Comparison of ENCODE assay signal across 8 cellular contexts in genomic region chr10:110651044-110651958, GRCh38. TPM values are rescaled to one million over a fixed set of nuclear protein-coding genes. Genes with fewer than 3 reads are reported as not detected.
DNase-seq lines count a peak whose midpoint lies in the region; ATAC-seq and TF ChIP-seq lines count a peak whose summit lies in the region.

No MANE protein-coding gene starts in this region.

- ATAC-seq in GM19467 (IDR thresholded peaks at IDR 0.05; ENCODE audit: unreplicated experiment) (peak; percentile 68), HG03521 (IDR thresholded peaks at IDR 0.05; ENCODE audit: unreplicated experiment) (peak; percentile 84)
- ATAC-seq in stimulated activated naive B cell treated with anti-CD40 and anti-IgM and Interleukin-4, amounts not matched to agents 10 μg/mL and 1 μg/mL and 100 μg/mL, for 72 hours (replicated peaks): peak; percentile 57 to 68

- TF ChIP-seq CTCF in chondrocyte (IDR thresholded peaks at IDR 0.05): no peak

- peaks cover 2% of the 10 kb centered on the region for H3K27me3 Mint-ChIP-seq in chondrocyte (ENCODE audit: low read depth)
- H3K27me3 Mint-ChIP-seq in stimulated activated naive B cell treated with anti-CD40 and anti-IgM and Interleukin-4, amounts not matched to agents 10 μg/mL and 1 μg/mL and 100 μg/mL, for 72 hours: peaks cover 4 to 20% of the 10 kb centered on the region in 2 donors

- peaks cover 39% of the 10 kb centered on the region for H3K4me1 Mint-ChIP-seq in chondrocyte (ENCODE audit: low read depth)
- H3K4me1 Mint-ChIP-seq in stimulated activated naive B cell treated with anti-CD40 and anti-IgM and Interleukin-4, amounts not matched to agents 10 μg/mL and 1 μg/mL and 100 μg/mL, for 72 hours: peaks cover 17 to 27% of the 10 kb centered on the region in 2 donors

- H3K4me3 Mint-ChIP-seq in chondrocyte (ENCODE audit: unreplicated experiment): peak overlapping the region; percentile 37
- H3K4me3 Mint-ChIP-seq in stimulated activated naive B cell treated with anti-CD40 and anti-IgM and Interleukin-4, amounts not matched to agents 10 μg/mL and 1 μg/mL and 100 μg/mL, for 72 hours: peak overlapping the region in 1 of 2 donors; percentile 30

- no peaks in the 10 kb centered on the region for H3K9me3 Mint-ChIP-seq in chondrocyte (ENCODE audit: low read depth)
- no peaks in the 10 kb centered on the region for H3K9me3 Mint-ChIP-seq in stimulated activated naive B cell treated with anti-CD40 and anti-IgM and Interleukin-4, amounts not matched to agents 10 μg/mL and 1 μg/mL and 100 μg/mL, for 72 hours

- H3K27ac Mint-ChIP-seq in chondrocyte (ENCODE audit: unreplicated experiment): peak overlapping the region; percentile 84
- H3K27ac Mint-ChIP-seq in stimulated activated naive B cell treated with anti-CD40 and anti-IgM and Interleukin-4, amounts not matched to agents 10 μg/mL and 1 μg/mL and 100 μg/mL, for 72 hours: no peak overlapping the region

- H3K36me3 Mint-ChIP-seq in chondrocyte (ENCODE audit: low read depth): no peaks in the 10 kb centered on the region
- H3K36me3 Mint-ChIP-seq in stimulated activated naive B cell treated with anti-CD40 and anti-IgM and Interleukin-4, amounts not matched to agents 10 μg/mL and 1 μg/mL and 100 μg/mL, for 72 hours: no peaks in the 10 kb centered on the region

- DNase-seq in COLO668 (lab: John Stamatoyannopoulos, UW; ENCODE audit: unreplicated experiment) (peak; percentile 74), chondrocyte (ENCODE audit: low spot score) (no peak), NCI-H1930 (lab: John Stamatoyannopoulos, UW) (no peak), retina (no peak), 8988T (no peak)
- DNase-seq in stimulated activated naive B cell treated with anti-CD40 and anti-IgM and Interleukin-4, amounts not matched to agents 10 μg/mL and 1 μg/mL and 100 μg/mL, for 72 hours: no peak

RNA-seq across cellular contexts. Expression of gene RBM20, which starts 7.2 kb away (rescaled TPM):
- 1.4 to 3.8 TPM (median 3.6 TPM) in 3 replicates for total RNA-seq in chondrocyte
